ENCODE assay signal across 18 cellular contexts in the genomic region with DNA sequence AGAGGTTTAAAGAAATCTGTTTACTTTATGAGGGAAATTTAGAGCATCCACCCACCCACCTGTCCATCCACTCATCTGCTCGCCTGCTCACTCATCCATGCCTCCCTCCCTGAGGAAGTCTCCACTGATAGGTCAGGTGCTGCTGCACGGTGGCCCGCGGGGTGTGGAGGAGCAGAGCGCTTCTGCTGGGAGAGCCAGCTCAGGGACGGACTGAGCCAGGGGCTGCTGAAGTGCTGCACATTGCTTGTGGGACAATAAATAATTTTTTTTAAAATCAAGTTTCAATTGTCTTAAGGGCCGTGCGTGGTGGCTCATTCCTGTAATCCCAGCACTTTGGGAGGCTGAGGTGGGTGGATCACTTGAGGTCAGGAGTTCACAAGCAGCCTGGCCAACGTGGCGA.
DNase-seq lines count a peak whose midpoint lies in the region; ATAC-seq and TF ChIP-seq lines count a peak whose summit lies in the region.
"Had no signal": no experiment of that assay in that cellular context is flagged by ENCODE, and none has a peak within 500 bp of the region (broad histone marks: within the 10 kb centered on the region; RNA-seq: fewer than 3 reads in every experiment).

No MANE protein-coding gene starts in this region.

- peaks cover 36% of the 10 kb centered on the region for H3K36me3 ChIP-seq in suprapubic skin

- no peak overlapping the region for H3K27ac ChIP-seq in suprapubic skin
- H3K27ac ChIP-seq: 22Rv1 had no signal

- H3K27me3 ChIP-seq in suprapubic skin = no peaks in the 10 kb centered on the region

- H3K4me3 ChIP-seq in suprapubic skin = no peak overlapping the region

- no peak for TF ChIP-seq EP300 in suprapubic skin (IDR thresholded peaks at IDR 0.05)

- H3K9me3 Mint-ChIP-seq in activated T-cell treated with anti-CD3 and anti-CD28 coated beads, Interleukin-2, amount 50 U/mL, for 24 hours = no peaks in the 10 kb centered on the region
- H3K9me3 Mint-ChIP-seq: CD14-positive monocyte had no signal

- H3K4me1 Mint-ChIP-seq in activated T-cell treated with anti-CD3 and anti-CD28 coated beads, Interleukin-2, amount 50 U/mL, for 24 hours (ENCODE audit: low read depth) = peaks cover 8% of the 10 kb centered on the region
- H3K4me1 Mint-ChIP-seq: CD14-positive monocyte had no signal

- WGBS in suprapubic skin = 84% methylated on average over 10 of the region's 10 CpGs

- peak; percentile 43 for ATAC-seq in left lobe of liver

- peak overlapping the region; percentile 9 for H3K27ac Mint-ChIP-seq in activated T-cell treated with anti-CD3 and anti-CD28 coated beads, Interleukin-2, amount 50 U/mL, for 24 hours

- no peak overlapping the region for H3K4me3 Mint-ChIP-seq in activated T-cell treated with anti-CD3 and anti-CD28 coated beads, Interleukin-2, amount 50 U/mL, for 24 hours
- H3K4me3 Mint-ChIP-seq: CD14-positive monocyte had no signal

- no peaks in the 10 kb centered on the region for H3K27me3 Mint-ChIP-seq in activated T-cell treated with anti-CD3 and anti-CD28 coated beads, Interleukin-2, amount 50 U/mL, for 24 hours

- no peaks in the 10 kb centered on the region for H3K9me3 ChIP-seq in suprapubic skin

- H3K4me1 ChIP-seq in suprapubic skin = no peaks in the 10 kb centered on the region

- TF ChIP-seq CTCF in suprapubic skin (IDR thresholded peaks at IDR 0.05) = no peak

- H3K36me3 Mint-ChIP-seq in activated T-cell treated with anti-CD3 and anti-CD28 coated beads, Interleukin-2, amount 50 U/mL, for 24 hours (ENCODE audit: low read depth) = peaks cover 73% of the 10 kb centered on the region

- no peak for TF ChIP-seq POLR2A in suprapubic skin (IDR thresholded peaks at IDR 0.05)

- DNase-seq in DMS53 (lab: John Stamatoyannopoulos, UW) (peak; percentile 21), DMS53 treated with DMSO at 0.1 percent for 48 hours (lab: John Stamatoyannopoulos, UW; ENCODE audit: unreplicated experiment) (no peak), activated T-cell treated with anti-CD3 and anti-CD28 coated beads for 4 hours (no peak), left lobe of liver (ENCODE audit: low spot score) (peak; percentile 37), suprapubic skin (ENCODE audit: low spot score in 2 of 2) (no peak)
- no peak for DNase-seq in activated T-cell treated with anti-CD3 and anti-CD28 coated beads, Interleukin-2, amount 50 U/mL, for 24 hours
- DNase-seq in stimulated activated CD4-positive, alpha-beta T cell treated with anti-CD3 and anti-CD28 coated beads, Interleukin-15, amount 100 ng/mL, for 24 hours = no peak
- no peak for DNase-seq in effector CD8-positive, alpha-beta T cell (lab: John Stamatoyannopoulos, UW)
- DNase-seq: COR-L47, MM.1S, NCI-H1092, NCI-H1436 treated with DMSO at 0.1 percent for 48 hours, NCI-H2081, NCI-H226, OCI-M1, Right ventricle myocardium superior had no signal

Comparison
In these comparisons a context has a peak if more than half of its experiments do, and no peak if none do; other contexts are left out.
1. DNase-seq: peak in DMS53 (single experiment) and left lobe of liver (single experiment); none in DMS53 treated with DMSO at 0.1 percent for 48 hours (single experiment), activated T-cell treated with anti-CD3 and anti-CD28 coated beads, Interleukin-2, amount 50 U/mL, for 24 hours (single experiment), activated T-cell treated with anti-CD3 and anti-CD28 coated beads for 4 hours (single experiment), suprapubic skin (0 of 2), stimulated activated CD4-positive, alpha-beta T cell treated with anti-CD3 and anti-CD28 coated beads, Interleukin-15, amount 100 ng/mL, for 24 hours (single experiment) and effector CD8-positive, alpha-beta T cell (single experiment).